Comparison of ENCODE assay signal across 27 cellular contexts in the genomic region with DNA sequence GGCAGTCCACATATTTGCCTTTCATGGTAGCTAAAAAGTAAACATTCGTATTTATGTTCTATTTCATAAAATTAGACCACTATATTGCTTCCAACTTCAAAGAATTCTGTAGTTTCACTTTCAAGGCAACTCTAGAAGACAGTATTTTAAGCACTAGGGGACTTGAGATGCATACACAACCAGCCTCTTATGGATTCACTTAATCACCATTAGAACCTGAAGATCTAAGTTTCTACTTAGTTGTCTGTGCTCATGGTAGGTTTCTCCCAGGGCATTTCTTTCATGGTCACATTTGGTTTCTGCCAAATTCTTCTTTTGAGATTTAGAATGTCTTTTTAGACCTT.
A peak's percentile ranks its signal among the peaks of the same experiment; 100 is the strongest.
DNase-seq lines count a peak whose midpoint lies in the region; ATAC-seq, FAIRE-seq and TF ChIP-seq lines count a peak whose summit lies in the region.
"Had no signal": no experiment of that assay in that cellular context is flagged by ENCODE, and none has a peak within 500 bp of the region (broad histone marks: within the 10 kb centered on the region; RNA-seq: fewer than 3 reads in every experiment).

No MANE protein-coding gene starts in this region.

- no peaks in the 10 kb centered on the region for H3K27me3 Mint-ChIP-seq in activated T-cell treated with anti-CD3 and anti-CD28 coated beads, Interleukin-2, amount 50 U/mL, for 24 hours
- H3K27me3 Mint-ChIP-seq: activated B cell treated with CpG ODN at 0.5 μM for 24 hours; dendritic cell treated with granulocyte-macrophage colony-stimulating factor and Interleukin-4, amounts not matched to agents 40 ng/mL and 50 ng/mL, for 4 days; naive thymus-derived CD4-positive, alpha-beta T cell; type B pancreatic cell had no signal

- H3K27me3 ChIP-seq in HCT116 (ENCODE audit: insufficient read depth, low read length) (no peaks in the 10 kb centered on the region), left lung (no peaks in the 10 kb centered on the region)
- H3K27me3 ChIP-seq: foreskin keratinocyte, neutrophil had no signal

- no peaks in the 10 kb centered on the region for H3K36me3 ChIP-seq in HCT116 (ENCODE audit: control insufficient read depth in 1 of 2, insufficient read depth in 2 of 2, low read length in 2 of 2)
- H3K36me3 ChIP-seq in left lung, result no peaks in the 10 kb centered on the region
- H3K36me3 ChIP-seq in kidney (ENCODE audit: control insufficient read depth in 1 of 2, insufficient read depth in 2 of 2, low read length in 2 of 2), result no peaks in the 10 kb centered on the region
- H3K36me3 ChIP-seq: BLaER1, neutrophil, prostate gland had no signal

- H3K4me1 ChIP-seq in A549, result peaks cover 29% of the 10 kb centered on the region
- H3K4me1 ChIP-seq in HCT116 (ENCODE audit: control insufficient read depth in 1 of 2, insufficient read depth in 2 of 2, low read length in 2 of 2), result peaks cover 0 to 6% of the 10 kb centered on the region in 2 experiments; a peak in 2 of 4 replicates
- no peaks in the 10 kb centered on the region for H3K4me1 ChIP-seq in left lung
- no peaks in the 10 kb centered on the region for H3K4me1 ChIP-seq in kidney (ENCODE audit: control insufficient read depth in 1 of 2, insufficient read depth in 1 of 2, low read depth in 1 of 2, low read length in 2 of 2)
- H3K4me1 ChIP-seq: BLaER1, prostate gland had no signal

- H3K4me3 ChIP-seq in A549, result 0 out of 3 replicates have a peak overlapping the region, but pooled peaks have one; percentile 14
- H3K4me3 ChIP-seq in HCT116 (replicated peaks in 1 of 2; ENCODE audit: low read depth in 1 of 2, low read length in 2 of 2), result no peak overlapping the region
- no peak overlapping the region for H3K4me3 ChIP-seq in left lung
- H3K4me3 ChIP-seq in kidney (ENCODE audit: low read length in 2 of 2), result peak overlapping the region in 1 of 2 donors; percentile 30
- H3K4me3 ChIP-seq: BLaER1, prostate gland had no signal

- no peak overlapping the region for H3K27ac Mint-ChIP-seq in activated T-cell treated with anti-CD3 and anti-CD28 coated beads, Interleukin-2, amount 50 U/mL, for 24 hours
- H3K27ac Mint-ChIP-seq: activated B cell treated with CpG ODN at 0.5 μM for 24 hours; dendritic cell treated with granulocyte-macrophage colony-stimulating factor and Interleukin-4, amounts not matched to agents 40 ng/mL and 50 ng/mL, for 4 days; naive thymus-derived CD4-positive, alpha-beta T cell; T-cell; type B pancreatic cell had no signal

- no peaks in the 10 kb centered on the region for H4K20me1 ChIP-seq in HCT116 (ENCODE audit: insufficient read depth)
- H4K20me1 ChIP-seq: BLaER1 had no signal

- intact Hi-C loops in HCT116 (cut with micrococcal nuclease) (no loop called here), left lung (cut with DNase I) (no loop called here), kidney (cut with DNase I) (no loop called here)

- no TSS peak for BruUV-seq in HCT116 (replicated peaks; lab: Mats Ljungman, UMichigan)

- TF ChIP-seq POLR2A in A549 (IDR thresholded peaks at IDR 0.05; ENCODE audit: low read length), result no peak
- no peak for TF ChIP-seq POLR2A in HCT116 (IDR thresholded peaks at IDR 0.05; ENCODE audit: borderline replicate concordance, extremely low read depth, insufficient read depth, insufficient read length)

- no peak overlapping the region for H2AFZ ChIP-seq in HCT116 (ENCODE audit: low read depth, low read length, poor library complexity, severe bottlenecking)

- WGBS in A549 (ENCODE audit: missing lambda C conversion rate), result 0% methylated on average over 1 of the region's 1 CpG

- in situ Hi-C loops in GM13977 (cut with MboI; ENCODE audit: low pct_unique_long_range_greater_than_20kb, low sequenced_read_pairs, unreplicated experiment), result no loop called here

- RAD21 ChIA-PET in HCT116 (lab: Charles Lee; ENCODE audit: low non-redundant PET in 1 of 2, low total read pairs in 2 of 2, uncharacterized antibody in 2 of 2, unreplicated experiment in 2 of 2), result no interaction called here

- no peak overlapping the region for H3K9ac ChIP-seq in HCT116 (ENCODE audit: low read length)
- no peak overlapping the region for H3K9ac ChIP-seq in kidney (ENCODE audit: low read length in 2 of 2)
- H3K9ac ChIP-seq: BLaER1 had no signal

- POLR2A ChIA-PET in A549 (lab: Yijun Ruan, JAX) (no interaction called here), HCT116 (lab: Charles Lee) (no interaction called here), HEK293T (lab: Yijun Ruan, JAX) (no interaction called here)

- peak in 1 of 2 experiments; percentile 73; a peak in 3 of 6 replicates for ATAC-seq in A549
- no peak for ATAC-seq in HCT116
- ATAC-seq in left lung, result peak; percentile 37
- ATAC-seq: naive thymus-derived CD4-positive, alpha-beta T cell; sciatic nerve; T-cell had no signal

- H3K9me2 ChIP-seq in HCT116 (ENCODE audit: insufficient read depth), result no peaks in the 10 kb centered on the region

- H3K36me3 Mint-ChIP-seq in activated T-cell treated with anti-CD3 and anti-CD28 coated beads, Interleukin-2, amount 50 U/mL, for 24 hours (ENCODE audit: low read depth), result no peaks in the 10 kb centered on the region
- H3K36me3 Mint-ChIP-seq: naive thymus-derived CD4-positive, alpha-beta T cell; T-cell; type B pancreatic cell had no signal

- H3K4me1 Mint-ChIP-seq in activated T-cell treated with anti-CD3 and anti-CD28 coated beads, Interleukin-2, amount 50 U/mL, for 24 hours (ENCODE audit: low read depth), result no peaks in the 10 kb centered on the region
- H3K4me1 Mint-ChIP-seq: activated B cell treated with CpG ODN at 0.5 μM for 24 hours; naive thymus-derived CD4-positive, alpha-beta T cell; T-cell had no signal

- H3K4me2 ChIP-seq in A549 (peak overlapping the region; percentile 66), HCT116 (ENCODE audit: low read length) (peak overlapping the region; percentile 35; the same call in 1 of the 2 replicates)
- H3K4me2 ChIP-seq: BLaER1 had no signal

- CTCF ChIA-PET in A549 (lab: Yijun Ruan, JAX) (no interaction called here), HCT116 (lab: Charles Lee) (no interaction called here), HEK293T (lab: Yijun Ruan, JAX) (no interaction called here)

- TF ChIP-seq RAD21 in A549 (conservative IDR thresholded peaks at IDR 0.05 in 1 of 2, IDR thresholded peaks at IDR 0.05 in 1 of 2), result no peak
- TF ChIP-seq RAD21 in HCT116 (IDR thresholded peaks at IDR 0.05; ENCODE audit: low read depth), result no peak

- peak; percentile 95 for FAIRE-seq in A549 (lab: Jason Lieb, UNC)
- FAIRE-seq in kidney (lab: Jason Lieb, UNC), result no peak
- FAIRE-seq: H1 had no signal

- H3K27ac ChIP-seq in A549 (peak overlapping the region in 1 of 2 experiments; percentile 75; a peak in 4 of 6 replicates), HCT116 (ENCODE audit: low read depth, low read length) (no peak overlapping the region), left lung (no peak overlapping the region), kidney (ENCODE audit: low read depth in 2 of 2, low read length in 2 of 2) (peak overlapping the region in 1 of 2 donors; percentile 17)
- H3K27ac ChIP-seq: BLaER1, foreskin keratinocyte, HL-60, neutrophil, prostate gland had no signal

- H3K79me2 ChIP-seq in HCT116 (ENCODE audit: insufficient read depth, low read length), result no peaks in the 10 kb centered on the region

- no peak overlapping the region for H3K4me3 Mint-ChIP-seq in activated T-cell treated with anti-CD3 and anti-CD28 coated beads, Interleukin-2, amount 50 U/mL, for 24 hours
- H3K4me3 Mint-ChIP-seq: activated B cell treated with CpG ODN at 0.5 μM for 24 hours; dendritic cell treated with granulocyte-macrophage colony-stimulating factor and Interleukin-4, amounts not matched to agents 40 ng/mL and 50 ng/mL, for 4 days; naive thymus-derived CD4-positive, alpha-beta T cell; T-cell; type B pancreatic cell had no signal

- no peak for TF ChIP-seq EP300 in A549 (IDR thresholded peaks at IDR 0.05)

- no peak for TF ChIP-seq CTCF in A549 (IDR thresholded peaks at IDR 0.05)
- no peak for TF ChIP-seq CTCF in HCT116 (IDR thresholded peaks at IDR 0.05 in 2 of 3, conservative IDR thresholded peaks at IDR 0.05 in 1 of 3; ENCODE audit: borderline replicate concordance in 1 of 3, insufficient read depth in 1 of 3, low read depth in 2 of 3, low read length in 2 of 3)
- no peak for TF ChIP-seq CTCF in left lung (IDR thresholded peaks at IDR 0.05)
- TF ChIP-seq CTCF in kidney (IDR thresholded peaks at IDR 0.05; ENCODE audit: borderline replicate concordance, extremely low read depth, insufficient read depth), result no peak
- no peak for TF ChIP-seq CTCF in GM13977 (IDR thresholded peaks at IDR 0.05; ENCODE audit: extremely low read depth, insufficient read depth, missing control alignments)

- H3K9me3 ChIP-seq in A549 (no peaks in the 10 kb centered on the region), HCT116 (ENCODE audit: control insufficient read depth in 1 of 2, insufficient read depth in 1 of 2, low read depth in 1 of 2, low read length in 2 of 2) (no peaks in the 10 kb centered on the region), left lung (no peaks in the 10 kb centered on the region), kidney (ENCODE audit: control insufficient read depth in 1 of 2, low read length in 2 of 2) (no peaks in the 10 kb centered on the region)
- H3K9me3 ChIP-seq: neutrophil, prostate gland had no signal

- DNase-seq in A549 (ENCODE audit: low read depth in 1 of 2, low spot score in 1 of 2), result no peak
- no peak for DNase-seq in HCT116 (ENCODE audit: low read depth, low spot score)
- peak; percentile 1 for DNase-seq in SW480 (ENCODE audit: low spot score)
- DNase-seq in left lung, result no peak
- no peak for DNase-seq in kidney
- no peak for DNase-seq in activated T-cell treated with anti-CD3 and anti-CD28 coated beads, Interleukin-2, amount 50 U/mL, for 24 hours
- no peak for DNase-seq in GM13977 (ENCODE audit: low spot score)
- no peak for DNase-seq in HEK293T (ENCODE audit: extremely low spot score)
- DNase-seq: activated B cell treated with CpG ODN at 0.5 μM for 24 hours; activated T-cell treated with anti-CD3 and anti-CD28 coated beads, Interleukin-2, amount 50 U/mL, for 48 hours; GF-D8; head of caudate nucleus; midbrain; naive thymus-derived CD4-positive, alpha-beta T cell; NCI-H1417 treated with DMSO at 0.1 percent for 48 hours; NCI-H2081; stimulated activated CD4-positive, alpha-beta T cell treated with anti-CD3 and anti-CD28 coated beads, Interleukin-4, amount 100 ng/mL, for 4 hours; T-cell had no signal

- H3K9me3 Mint-ChIP-seq in activated T-cell treated with anti-CD3 and anti-CD28 coated beads, Interleukin-2, amount 50 U/mL, for 24 hours, result peaks cover 6% of the 10 kb centered on the region
- H3K9me3 Mint-ChIP-seq: activated B cell treated with CpG ODN at 0.5 μM for 24 hours; dendritic cell treated with granulocyte-macrophage colony-stimulating factor and Interleukin-4, amounts not matched to agents 40 ng/mL and 50 ng/mL, for 4 days; type B pancreatic cell had no signal

TF ChIP-seq in A549, 52 proteins besides CTCF, POLR2A, EP300 and RAD21:
- TF ChIP-seq JUNB (IDR thresholded peaks at IDR 0.05), result 0 out of 2 replicates have a peak, but pooled peaks have one; percentile 3
- TF ChIP-seq TFCP2L1 (CRISPR knock-in tag; IDR thresholded peaks at IDR 0.05), result no peak

TF ChIP-seq in HCT116, 20 proteins besides CTCF, POLR2A, EP300 and RAD21:
- TF ChIP-seq JUND (IDR thresholded peaks at IDR 0.05) (no peak), TCF7L2 (IDR thresholded peaks at IDR 0.05; ENCODE audit: borderline replicate concordance, extremely low read depth, insufficient read depth, insufficient read length) (no peak)

TF ChIP-seq in HEK293T, 16 proteins besides CTCF, POLR2A, EP300 and RAD21 (continues in another document):
- TF ChIP-seq FOXM1 (IDR thresholded peaks at IDR 0.05; ENCODE audit: borderline replicate concordance), result no peak
- TF ChIP-seq ARNT (IDR thresholded peaks at IDR 0.05), result no peak
